Comparison of ENCODE assay signal across 9 cellular contexts in the genomic region with DNA sequence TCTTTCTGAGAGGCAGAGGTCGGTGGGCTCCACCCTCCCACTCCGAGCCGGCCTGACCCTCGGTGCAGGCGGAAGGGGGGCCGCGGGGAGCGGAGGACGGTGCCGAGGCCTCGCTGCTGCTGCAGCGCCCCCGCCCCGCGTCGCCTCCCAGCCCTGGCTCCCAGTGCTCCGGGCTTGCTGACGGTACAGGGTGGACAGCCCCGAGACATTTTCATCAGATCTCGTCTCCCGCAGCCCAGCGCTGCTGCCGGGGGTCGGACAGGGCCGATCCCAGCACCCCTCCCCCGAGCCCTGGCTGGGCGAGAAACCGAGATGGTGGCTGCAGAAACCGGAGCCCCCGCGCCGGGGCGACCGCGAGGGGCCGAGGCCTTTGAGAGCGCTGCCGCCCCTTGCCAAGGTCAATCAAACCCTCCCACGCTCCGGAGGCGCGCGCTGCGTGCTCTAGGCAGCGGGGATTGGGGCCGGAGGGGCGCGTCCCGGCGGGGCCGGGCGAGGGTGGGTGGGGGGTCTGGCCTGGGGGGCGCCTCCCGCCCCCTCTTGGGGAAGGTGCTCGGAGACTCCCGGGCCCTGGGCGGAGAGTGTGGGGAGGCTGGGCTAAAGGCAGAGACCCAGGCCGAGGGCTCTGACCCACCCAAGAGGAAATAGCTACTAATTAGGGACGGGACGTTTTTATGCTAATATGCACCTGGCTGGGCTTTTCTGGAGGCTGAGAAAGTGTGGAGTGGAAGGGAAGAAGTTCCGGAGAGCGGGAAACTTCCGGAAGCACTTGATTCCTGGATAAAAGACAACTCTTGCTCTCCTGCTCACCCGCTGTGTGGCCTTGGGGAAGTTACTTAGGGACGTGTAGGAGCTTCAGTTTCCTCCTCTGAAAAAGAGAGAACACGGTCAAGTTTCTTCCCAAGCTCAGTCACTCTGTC. TPM values are rescaled to one million over a fixed set of nuclear protein-coding genes. Genes with fewer than 3 reads are reported as not detected.
DNase-seq lines count a peak whose midpoint lies in the region; ATAC-seq and TF ChIP-seq lines count a peak whose summit lies in the region.
"Had no signal": no experiment of that assay in that cellular context is flagged by ENCODE, and none has a peak within 500 bp of the region (broad histone marks: within the 10 kb centered on the region; RNA-seq: fewer than 3 reads in every experiment).

No MANE protein-coding gene starts in this region.

- peaks cover 6% of the 10 kb centered on the region for H3K4me1 ChIP-seq in prostate gland (replicated peaks)

- peaks cover 14% of the 10 kb centered on the region for H3K27me3 ChIP-seq in prostate gland (replicated peaks; ENCODE audit: insufficient read depth)

- TF ChIP-seq CTCF in prostate gland (IDR thresholded peaks at IDR 0.05): no peak

- peak; percentile 87 for DNase-seq in ELF-1 (ENCODE audit: low read depth, low spot score)
- DNase-seq in T-helper 17 cell: no peak
- DNase-seq in iPS DF 19.7 (ENCODE audit: low read depth, low spot score): peak; percentile 91
- no peak for DNase-seq in prostate gland (ENCODE audit: low spot score)
- DNase-seq in NCI-H2107 treated with DMSO at 0.1 percent for 48 hours (lab: John Stamatoyannopoulos, UW; ENCODE audit: unreplicated experiment): no peak
- DNase-seq: activated naive CD4-positive, alpha-beta T cell treated with anti-CD3 and anti-CD28 coated beads for 36 hours had no signal

- ATAC-seq in T-helper 17 cell (no peak), HG03469 (IDR thresholded peaks at IDR 0.05; ENCODE audit: unreplicated experiment) (no peak), GM18861 (IDR thresholded peaks at IDR 0.05; ENCODE audit: unreplicated experiment) (no peak), HG02623 (IDR thresholded peaks at IDR 0.05; ENCODE audit: unreplicated experiment) (no peak)

- peaks cover 20% of the 10 kb centered on the region for H3K4me1 Mint-ChIP-seq in T-helper 17 cell

- peak overlapping the region; percentile 67 for H3K4me3 Mint-ChIP-seq in T-helper 17 cell
- H3K4me3 Mint-ChIP-seq: activated naive CD4-positive, alpha-beta T cell treated with anti-CD3 and anti-CD28 coated beads for 36 hours had no signal

- peaks cover 59% of the 10 kb centered on the region for H3K27me3 Mint-ChIP-seq in T-helper 17 cell

- no peak overlapping the region for H3K27ac Mint-ChIP-seq in T-helper 17 cell
- H3K27ac Mint-ChIP-seq: activated naive CD4-positive, alpha-beta T cell treated with anti-CD3 and anti-CD28 coated beads for 36 hours had no signal

- H3K9me3 ChIP-seq in T-helper 17 cell (ENCODE audit: control insufficient read depth, low read length, poor library complexity, severe bottlenecking): no peaks in the 10 kb centered on the region
- no peaks in the 10 kb centered on the region for H3K9me3 ChIP-seq in prostate gland

- H3K36me3 Mint-ChIP-seq in T-helper 17 cell (ENCODE audit: low read depth): peaks cover 10% of the 10 kb centered on the region

- WGBS in prostate gland: 9% methylated on average over 46 of the region's 66 CpGs

- no peaks in the 10 kb centered on the region for H3K36me3 ChIP-seq in prostate gland

- peak overlapping the region; percentile 12 to 15 for H3K4me3 ChIP-seq in prostate gland

- TF ChIP-seq POLR2A in prostate gland (IDR thresholded peaks at IDR 0.05): no peak

- no peak overlapping the region for H3K27ac ChIP-seq in prostate gland

- intact Hi-C loops in prostate gland (cut with DNase I): no loop called here

RNA-seq across cellular contexts. Expression of gene EPHB3, which starts 42.7 kb away (rescaled TPM):
- total RNA-seq in T-helper 17 cell: under 1 TPM in 1 of 2 donors, not detected in 1; 0.35 TPM
- 10 to 100 TPM; 11.9 to 25.2 TPM for total RNA-seq in prostate gland
- total RNA-seq: activated naive CD4-positive, alpha-beta T cell treated with anti-CD3 and anti-CD28 coated beads for 36 hours had no signal

Comparison
In these comparisons a context has a peak if more than half of its experiments do, and no peak if none do; other contexts are left out.
1. DNase-seq: peak in ELF-1 (single experiment) and iPS DF 19.7 (single experiment); none in T-helper 17 cell (0 of 3), prostate gland (single experiment) and NCI-H2107 treated with DMSO at 0.1 percent for 48 hours (single experiment).
2. RNA of gene EPHB3, which starts 42.7 kb away (total RNA-seq): 11.9 to 25.2 TPM in prostate gland; 0.35 TPM in T-helper 17 cell; every median in the first group is over 4 times any median in the second.